Comparison of ENCODE assay signal across 11 cellular contexts in genomic region chr4:57074753-57075152, GRCh38. TPM values are rescaled to one million over a fixed set of nuclear protein-coding genes. Genes with fewer than 3 reads are reported as not detected.
DNase-seq lines count a peak whose midpoint lies in the region; ATAC-seq and TF ChIP-seq lines count a peak whose summit lies in the region.
"Had no signal": no experiment of that assay in that cellular context is flagged by ENCODE, and none has a peak within 500 bp of the region (broad histone marks: within the 10 kb centered on the region; RNA-seq: fewer than 3 reads in every experiment).

No MANE protein-coding gene starts in this region.

- H3K27me3 ChIP-seq in SK-N-SH (ENCODE audit: insufficient read depth) (no peaks in the 10 kb centered on the region), skeletal muscle satellite cell (ENCODE audit: control insufficient read depth, insufficient read depth, low read length) (no peaks in the 10 kb centered on the region)

- H3K27ac ChIP-seq in SK-N-SH (ENCODE audit: low read depth in 2 of 2, low read length in 1 of 2): peak overlapping the region in 1 of 2 experiments; percentile 60; a peak in 2 of 4 replicates

- no peaks in the 10 kb centered on the region for H4K20me1 ChIP-seq in SK-N-SH (ENCODE audit: insufficient read depth)

- H3K9ac ChIP-seq in SK-N-SH (0 out of 2 replicates have a peak overlapping the region, but pooled peaks have one; percentile 25), skeletal muscle satellite cell (ENCODE audit: low read depth, low read length) (peak overlapping the region; percentile 25)

- H3K9me2 ChIP-seq in SK-N-SH: no peaks in the 10 kb centered on the region

- DNase-seq in ELR (ENCODE audit: low read depth) (peak; percentile 83), SK-N-SH (peak; percentile 24), fibroblast of peridontal ligament (ENCODE audit: extremely low read depth) (peak; percentile 96), mucosa of descending colon (no peak)
- DNase-seq in central memory CD4-positive, alpha-beta T cell: no peak
- DNase-seq: activated CD4-positive, alpha-beta T cell treated with anti-CD3 and anti-CD28 coated beads for 1 hour; activated naive CD4-positive, alpha-beta T cell treated with Interleukin-2 at 50 U/mL for 16 hours had no signal

- no peak for TF ChIP-seq EP300 in SK-N-SH (IDR thresholded peaks at IDR 0.05; ENCODE audit: borderline replicate concordance in 1 of 2, low read depth in 1 of 2, low read length in 1 of 2)

- ATAC-seq in mucosa of descending colon (no peak), HG03159 (IDR thresholded peaks at IDR 0.05; ENCODE audit: unreplicated experiment) (no peak), GM19023 (IDR thresholded peaks at IDR 0.05; ENCODE audit: unreplicated experiment) (no peak)

- H3K4me2 ChIP-seq in SK-N-SH (0 out of 2 replicates have a peak overlapping the region, but pooled peaks have one; percentile 3), skeletal muscle satellite cell (ENCODE audit: low read length) (no peak overlapping the region)

- CTCF ChIA-PET in SK-N-SH (lab: Yijun Ruan, JAX): interaction anchor here (1.0 to 1.7 kb wide), 3 partner anchors 37 to 90 kb away, joined by 3 to 8 read pairs (median 3); no protein-coding TSS in a partner anchor

- H3K4me1 ChIP-seq in SK-N-SH (ENCODE audit: control insufficient read depth in 1 of 2, insufficient read depth in 2 of 2, low read depth in 1 of 2, low read length in 1 of 2): peaks cover 0 to 21% of the 10 kb centered on the region in 2 experiments; a peak in 2 of 4 replicates
- H3K4me1 ChIP-seq in skeletal muscle satellite cell (ENCODE audit: control insufficient read depth, insufficient read depth, low read length): peaks cover 61% of the 10 kb centered on the region
- peaks cover 6% of the 10 kb centered on the region for H3K4me1 ChIP-seq in mucosa of descending colon (ENCODE audit: low read depth)

- peaks cover 27% of the 10 kb centered on the region for H3F3A ChIP-seq in SK-N-SH (replicated peaks; ENCODE audit: insufficient read depth)

- WGBS in SK-N-SH (ENCODE audit: low lambda C conversion rate): 19% methylated on average over 4 of the region's 4 CpGs

- TF ChIP-seq CTCF in SK-N-SH (IDR thresholded peaks at IDR 0.05) (no peak), mucosa of descending colon (IDR thresholded peaks at IDR 0.05) (no peak)

- peak overlapping the region; percentile 36 for H2AFZ ChIP-seq in SK-N-SH (ENCODE audit: low read depth)

- H3K9me3 ChIP-seq in SK-N-SH (no peaks in the 10 kb centered on the region), skeletal muscle satellite cell (replicated peaks; ENCODE audit: low read length) (no peaks in the 10 kb centered on the region), mucosa of descending colon (no peaks in the 10 kb centered on the region)

- H3K79me2 ChIP-seq in SK-N-SH (ENCODE audit: insufficient read depth): no peaks in the 10 kb centered on the region

- intact Hi-C loops in mucosa of descending colon (cut with DNase I, micrococcal nuclease): no loop called here

- H3K4me3 ChIP-seq in SK-N-SH (ENCODE audit: low read depth in 2 of 2, low read length in 1 of 2) (no peak overlapping the region), skeletal muscle satellite cell (ENCODE audit: low read length) (no peak overlapping the region), mucosa of descending colon (no peak overlapping the region)

- H3K36me3 ChIP-seq in SK-N-SH (replicated peaks in 1 of 2; ENCODE audit: control insufficient read depth in 1 of 2, insufficient read depth in 2 of 2, low read length in 1 of 2) (no peaks in the 10 kb centered on the region), skeletal muscle satellite cell (ENCODE audit: insufficient read depth, low read length) (peaks cover 12% of the 10 kb centered on the region), mucosa of descending colon (ENCODE audit: low read depth) (no peaks in the 10 kb centered on the region)

- POLR2A ChIA-PET in SK-N-SH (lab: Yijun Ruan, JAX): no interaction called here

- TF ChIP-seq RAD21 in SK-N-SH (IDR thresholded peaks at IDR 0.05; ENCODE audit: low read length): no peak

TF ChIP-seq in SK-N-SH, 30 proteins besides CTCF, POLR2A, EP300 and RAD21:
- TF ChIP-seq POLR2AphosphoS5 (IDR thresholded peaks at IDR 0.05; ENCODE audit: low read depth, low read length): no peak
- TF ChIP-seq RCOR1 (IDR thresholded peaks at IDR 0.05; ENCODE audit: low read length): no peak
- TF ChIP-seq NRF1 (IDR thresholded peaks at IDR 0.05; ENCODE audit: low read depth, low read length): no peak
- TF ChIP-seq SMC3 (IDR thresholded peaks at IDR 0.05; ENCODE audit: low read depth, low read length): no peak
- TF ChIP-seq IRF3 (IDR thresholded peaks at IDR 0.05; ENCODE audit: low read depth, low read length): no peak
- no peak for TF ChIP-seq TEAD4 (IDR thresholded peaks at IDR 0.05; ENCODE audit: borderline replicate concordance, insufficient read depth)
- no peak for TF ChIP-seq REST (IDR thresholded peaks at IDR 0.05; ENCODE audit: low read depth, low read length)
- no peak for TF ChIP-seq JUND (IDR thresholded peaks at IDR 0.05)
- TF ChIP-seq MAX (IDR thresholded peaks at IDR 0.05; ENCODE audit: low read depth): 0 out of 2 replicates have a peak, but pooled peaks have one; percentile 13
- TF ChIP-seq FOXM1 (IDR thresholded peaks at IDR 0.05; ENCODE audit: low read depth): no peak
- no peak for TF ChIP-seq TAF1 (IDR thresholded peaks at IDR 0.05; ENCODE audit: borderline replicate concordance, low read depth, low read length)
- no peak for TF ChIP-seq SIN3A (IDR thresholded peaks at IDR 0.05; ENCODE audit: borderline replicate concordance, low read depth, low read length)
- peak; percentile 20; the same call in 1 of the 2 replicates for TF ChIP-seq USF1 (IDR thresholded peaks at IDR 0.05; ENCODE audit: borderline replicate concordance, low read depth)
- TF ChIP-seq MXI1 (IDR thresholded peaks at IDR 0.05; ENCODE audit: low read depth, low read length): no peak
- TF ChIP-seq RXRA (IDR thresholded peaks at IDR 0.05; ENCODE audit: borderline replicate concordance, low read depth): no peak
- TF ChIP-seq USF2 (IDR thresholded peaks at IDR 0.05; ENCODE audit: borderline replicate concordance, low read depth, low read length): no peak

RNA-seq across cellular contexts. Expression of gene IGFBP7, which starts 35.4 kb away (rescaled TPM):
- polyA plus RNA-seq in SK-N-SH (2012; rRNA removed): 0.38 and 0.71 TPM in 2 replicates
- 0.39 and 0.67 TPM in 2 replicates for polyA plus RNA-seq in SK-N-SH (2012; cell fraction: cytosol; rRNA removed)
- polyA plus RNA-seq in SK-N-SH (2012; cell fraction: nucleus; rRNA removed): 0.77 and 1.4 TPM in 2 replicates
- 29.9 and 36.7 TPM in 2 replicates for total RNA-seq in skeletal muscle satellite cell (2012; rRNA removed)
- total RNA-seq in mucosa of descending colon: 100 to 1,000 TPM in 2 of 3 donors, 10 to 100 TPM in 1; 32.7 to 225 (median 116) TPM
- polyA plus RNA-seq: IgD-negative memory B cell had no signal

Comparison
In these comparisons a context has a peak if more than half of its experiments do, and no peak if none do; other contexts are left out.
1. DNase-seq: peak in ELR (single experiment), SK-N-SH (single experiment) and fibroblast of peridontal ligament (single experiment); none in mucosa of descending colon (0 of 3) and central memory CD4-positive, alpha-beta T cell (single experiment).